Comparison of ENCODE assay signal across 8 cellular contexts in genomic region chr10:44965651-44966097, GRCh38. TPM values are rescaled to one million over a fixed set of nuclear protein-coding genes. Genes with fewer than 3 reads are reported as not detected.
DNase-seq lines count a peak whose midpoint lies in the region; ATAC-seq and TF ChIP-seq lines count a peak whose summit lies in the region.

No MANE protein-coding gene starts in this region.

- no peaks in the 10 kb centered on the region for H4K20me1 ChIP-seq in DOHH2 (ENCODE audit: control insufficient read depth, insufficient read depth, low read depth, low read length)

- H3K4me3 ChIP-seq in DOHH2 (ENCODE audit: low read length) (peak overlapping the region; percentile 29; the same call in 1 of the 2 replicates), Peyer's patch (no peak overlapping the region), lung (no peak overlapping the region)

- no peak for TF ChIP-seq POLR2A in Peyer's patch (IDR thresholded peaks at IDR 0.05)

- ATAC-seq in GM21529 (IDR thresholded peaks at IDR 0.05; ENCODE audit: unreplicated experiment) (peak; percentile 31), lung (ENCODE audit: insufficient read depth, low FRiP score) (no peak), GM21367 (IDR thresholded peaks at IDR 0.05; ENCODE audit: unreplicated experiment) (no peak), GM21825 (IDR thresholded peaks at IDR 0.05; ENCODE audit: unreplicated experiment) (no peak), HG03175 (IDR thresholded peaks at IDR 0.05; ENCODE audit: unreplicated experiment) (no peak)

- DNase-seq in Peyer's patch = no peak
- no peak for DNase-seq in lung (ENCODE audit: low spot score)
- no peak for DNase-seq in SKM-1 (lab: John Stamatoyannopoulos, UW; ENCODE audit: unreplicated experiment)

- H3K9me3 ChIP-seq in DOHH2 (ENCODE audit: control insufficient read depth, insufficient read depth, low read length) (no peaks in the 10 kb centered on the region), Peyer's patch (no peaks in the 10 kb centered on the region), lung (ENCODE audit: control insufficient read depth in 2 of 2, insufficient read depth in 1 of 2, low read length in 1 of 2) (peaks cover 0 to 2% of the 10 kb centered on the region in 2 donors)

- 0 out of 2 replicates have a peak, but pooled peaks cover 4% of the 10 kb centered on the region for H3F3A ChIP-seq in DOHH2 (ENCODE audit: control insufficient read depth, insufficient read depth)

- no peaks in the 10 kb centered on the region for H3K27me3 ChIP-seq in DOHH2 (ENCODE audit: control insufficient read depth, low read length)
- H3K27me3 ChIP-seq in Peyer's patch = no peaks in the 10 kb centered on the region
- no peaks in the 10 kb centered on the region for H3K27me3 ChIP-seq in lung (ENCODE audit: control insufficient read depth, insufficient read depth)

- H3K4me2 ChIP-seq in DOHH2 (ENCODE audit: low read length) = peak overlapping the region; percentile 47

- TF ChIP-seq CTCF in DOHH2 (IDR thresholded peaks at IDR 0.05; ENCODE audit: low read depth, low read length, poor library complexity, severe bottlenecking) (no peak), Peyer's patch (IDR thresholded peaks at IDR 0.05) (no peak), lung (IDR thresholded peaks at IDR 0.05; ENCODE audit: control extremely low read depth, extremely low read depth) (no peak)

- peaks cover 75% of the 10 kb centered on the region for H3K4me1 ChIP-seq in DOHH2 (ENCODE audit: control insufficient read depth, low read length)
- H3K4me1 ChIP-seq in Peyer's patch = peaks cover 4 to 45% (median 34%) of the 10 kb centered on the region in 4 donors
- peaks cover 27 to 30% of the 10 kb centered on the region in 2 donors for H3K4me1 ChIP-seq in lung (ENCODE audit: control insufficient read depth in 2 of 2, insufficient read depth in 2 of 2, low read length in 2 of 2)

- H3K36me3 ChIP-seq in DOHH2 (ENCODE audit: control insufficient read depth, low read length) = no peaks in the 10 kb centered on the region
- H3K36me3 ChIP-seq in Peyer's patch = peaks cover 0 to 5% (median 0%) of the 10 kb centered on the region in 3 donors
- H3K36me3 ChIP-seq in lung (ENCODE audit: control insufficient read depth in 2 of 2, insufficient read depth in 2 of 2, low read length in 2 of 2) = peaks cover 0 to 9% of the 10 kb centered on the region in 2 donors

- H3K27ac ChIP-seq in DOHH2 (ENCODE audit: low read depth, low read length) = no peak overlapping the region
- H3K27ac ChIP-seq in Peyer's patch = peak overlapping the region in 3 of 4 donors; percentile 8 to 51 (median 27)
- peak overlapping the region; percentile 34 to 99 for H3K27ac ChIP-seq in lung (ENCODE audit: low read depth in 1 of 2, low read length in 1 of 2)

- 82 to 87% methylated on average over 6 of the region's 6 CpGs for WGBS in lung, 2 donors

- H3K9me2 ChIP-seq in DOHH2 (replicated peaks; ENCODE audit: control insufficient read depth, low read length) = no peaks in the 10 kb centered on the region

- no peaks in the 10 kb centered on the region for H3K79me2 ChIP-seq in DOHH2 (ENCODE audit: control insufficient read depth, low read length)

RNA-seq across cellular contexts. Expression of gene RASSF4, which starts 6.1 kb away (rescaled TPM):
- total RNA-seq in Peyer's patch = 10 to 100 TPM; 62.7 to 99.6 (median 68.2) TPM
- total RNA-seq in lung = 10 to 100 TPM; 38.8 to 44.3 TPM
- polyA plus RNA-seq in lung = 10 to 100 TPM; 19.5 to 55.4 TPM

RNA-seq across cellular contexts. Expression of gene DEPP1, which starts 12.9 kb away (rescaled TPM):
- total RNA-seq in Peyer's patch (10 to 100 TPM in 3 of 4 donors, 1 to 10 TPM in 1; 3.9 to 96.0 (median 49.8) TPM), lung (100 to 1,000 TPM in 1 of 2 donors, 10 to 100 TPM in 1; 37.0 to 149 TPM)
- 10 to 100 TPM; 48.3 to 91.9 TPM for polyA plus RNA-seq in lung

RNA-seq across cellular contexts. Expression of gene ZNF22, which starts 35.0 kb away (rescaled TPM):
- total RNA-seq in Peyer's patch = 10 to 100 TPM in 1 of 4 donors, 1 to 10 TPM in 3; 4.7 to 19.0 (median 8.0) TPM
- 10 to 100 TPM; 17.7 to 40.7 TPM for total RNA-seq in lung
- polyA plus RNA-seq in lung = 10 to 100 TPM; 16.8 to 18.6 TPM

RNA-seq across cellular contexts. Expression of gene TMEM72, which starts 54.5 kb away (rescaled TPM):
- total RNA-seq in Peyer's patch = under 1 TPM in 1 of 4 donors, not detected in 3; 0.53 TPM
- total RNA-seq in lung = under 1 TPM in 1 of 2 donors, not detected in 1; 0.11 TPM
- under 1 TPM; 0.02 to 0.04 TPM for polyA plus RNA-seq in lung
